Comparison of ENCODE assay signal across 19 cellular contexts in genomic region chr20:49395183-49395582, GRCh38.
DNase-seq lines count a peak whose midpoint lies in the region; ATAC-seq and TF ChIP-seq lines count a peak whose summit lies in the region.
"Had no signal": no experiment of that assay in that cellular context is flagged by ENCODE, and none has a peak within 500 bp of the region (broad histone marks: within the 10 kb centered on the region; RNA-seq: fewer than 3 reads in every experiment).

No MANE protein-coding gene starts in this region.

- intact Hi-C loops in sciatic nerve (cut with DNase I) = no loop called here

- no peak overlapping the region; the same call in 1 of the 2 replicates for H3K27ac Mint-ChIP-seq in WTC11
- H3K27ac Mint-ChIP-seq: activated B cell treated with CpG ODN at 0.5 μM for 24 hours; mesothelial cell of epicardium; stimulated activated effector memory CD8-positive, alpha-beta T cell treated with anti-CD3 and anti-CD28 coated beads, Interleukin-12 subunit alpha, Interleukin-12 subunit beta, amount 100 ng/mL, for 72 hours had no signal

- POLR2A ChIA-PET in WTC11 (lab: Charles Lee) = no interaction called here

- no peak for TF ChIP-seq CTCF in WTC11 (IDR thresholded peaks at IDR 0.05)

- H3K4me3 Mint-ChIP-seq in WTC11 = no peak overlapping the region
- H3K4me3 Mint-ChIP-seq: activated B cell treated with CpG ODN at 0.5 μM for 24 hours; mesothelial cell of epicardium; stimulated activated effector memory CD8-positive, alpha-beta T cell treated with anti-CD3 and anti-CD28 coated beads, Interleukin-12 subunit alpha, Interleukin-12 subunit beta, amount 100 ng/mL, for 72 hours had no signal

- H3K4me1 Mint-ChIP-seq in WTC11 = 0 out of 2 replicates have a peak, but pooled peaks cover 3% of the 10 kb centered on the region
- H3K4me1 Mint-ChIP-seq: activated B cell treated with CpG ODN at 0.5 μM for 24 hours; mesothelial cell of epicardium; stimulated activated effector memory CD8-positive, alpha-beta T cell treated with anti-CD3 and anti-CD28 coated beads, Interleukin-12 subunit alpha, Interleukin-12 subunit beta, amount 100 ng/mL, for 72 hours had no signal

- CTCF ChIA-PET in WTC11 (lab: Charles Lee) = interaction anchor here (2.5 to 5.7 kb wide), 2 partner anchors 11 to 89 kb away, joined by 11 to 37 read pairs; no protein-coding TSS in a partner anchor

- DNase-seq in AG08396 (ENCODE audit: low spot score) (peak; percentile 12), WTC11 (ENCODE audit: low spot score) (no peak), fibroblast of peridontal ligament (ENCODE audit: extremely low read depth) (peak; percentile 54), sciatic nerve (ENCODE audit: low spot score) (peak; percentile 67), EL (no peak), SHP77 (lab: John Stamatoyannopoulos, UW) (no peak), OCI-M2 (lab: John Stamatoyannopoulos, UW; ENCODE audit: unreplicated experiment) (no peak)
- DNase-seq: activated B cell treated with CpG ODN at 0.5 μM for 24 hours; activated CD8-positive, alpha-beta memory T cell treated with anti-CD3 and anti-CD28 coated beads for 24 hours; adrenal gland; colonic mucosa; heart right ventricle; Karpas-422; NCI-H1417; spleen; T-helper 1 cell had no signal

- ATAC-seq in WTC11 (peak; percentile 24), sciatic nerve (peak; percentile 84), GM21515 (IDR thresholded peaks at IDR 0.05; ENCODE audit: unreplicated experiment) (no peak)
- ATAC-seq: stimulated activated effector memory CD8-positive, alpha-beta T cell treated with anti-CD3 and anti-CD28 coated beads, Interleukin-12 subunit alpha, Interleukin-12 subunit beta, amount 100 ng/mL, for 72 hours had no signal

- no peaks in the 10 kb centered on the region for H3K36me3 Mint-ChIP-seq in WTC11
- H3K36me3 Mint-ChIP-seq: mesothelial cell of epicardium; stimulated activated effector memory CD8-positive, alpha-beta T cell treated with anti-CD3 and anti-CD28 coated beads, Interleukin-12 subunit alpha, Interleukin-12 subunit beta, amount 100 ng/mL, for 72 hours had no signal

- no peaks in the 10 kb centered on the region for H3K9me3 Mint-ChIP-seq in WTC11
- H3K9me3 Mint-ChIP-seq: activated B cell treated with CpG ODN at 0.5 μM for 24 hours; mesothelial cell of epicardium; stimulated activated effector memory CD8-positive, alpha-beta T cell treated with anti-CD3 and anti-CD28 coated beads, Interleukin-12 subunit alpha, Interleukin-12 subunit beta, amount 100 ng/mL, for 72 hours had no signal

- no peaks in the 10 kb centered on the region; the same call in 1 of the 2 replicates for H3K27me3 Mint-ChIP-seq in WTC11 (ENCODE audit: low read depth)

TF ChIP-seq in WTC11, 78 proteins besides CTCF, POLR2A, EP300 and RAD21:
- TF ChIP-seq AFF4 (CRISPR knock-in tag; IDR thresholded peaks at IDR 0.05; ENCODE audit: borderline replicate concordance) (no peak), ATF3 (CRISPR knock-in tag; conservative IDR thresholded peaks at IDR 0.05) (no peak), ZNF219 (CRISPR knock-in tag; IDR thresholded peaks at IDR 0.05; ENCODE audit: borderline replicate concordance) (no peak), MXD4 (CRISPR knock-in tag; IDR thresholded peaks at IDR 0.05; ENCODE audit: borderline replicate concordance) (no peak), PRDM15 (CRISPR knock-in tag; IDR thresholded peaks at IDR 0.05) (peak; percentile 55)

Comparison
In these comparisons a context has a peak if more than half of its experiments do, and no peak if none do; other contexts are left out.
1. DNase-seq: peak in AG08396 (single experiment), fibroblast of peridontal ligament (single experiment) and sciatic nerve (single experiment); none in WTC11 (single experiment), EL (single experiment), SHP77 (0 of 2) and OCI-M2 (single experiment).